ENCODE assay signal across 11 cellular contexts in the genomic region with DNA sequence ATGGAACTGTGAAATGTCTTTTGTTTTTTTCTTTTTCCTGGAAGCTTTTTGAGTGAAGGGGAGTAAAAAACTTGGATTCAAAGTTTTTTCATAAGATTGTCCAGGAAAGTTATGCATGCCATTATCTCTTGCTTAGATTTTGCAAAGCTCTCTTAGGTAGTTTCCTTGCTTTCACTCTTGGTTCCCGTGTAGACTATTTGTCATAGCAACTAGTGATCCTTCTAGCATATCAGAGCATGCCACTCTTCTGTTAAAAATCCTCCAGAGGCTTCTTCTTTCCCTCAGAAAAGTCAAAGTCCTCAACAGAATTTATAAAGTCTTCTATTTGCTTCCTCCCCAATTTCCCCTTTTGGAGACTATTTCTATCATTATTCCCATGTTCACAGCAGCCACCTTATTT. TPM values are rescaled to one million over a fixed set of nuclear protein-coding genes. Genes with fewer than 3 reads are reported as not detected.
DNase-seq lines count a peak whose midpoint lies in the region; ATAC-seq and TF ChIP-seq lines count a peak whose summit lies in the region.
"Had no signal": no experiment of that assay in that cellular context is flagged by ENCODE, and none has a peak within 500 bp of the region (broad histone marks: within the 10 kb centered on the region; RNA-seq: fewer than 3 reads in every experiment).

No MANE protein-coding gene starts in this region.

- peaks cover 9% of the 10 kb centered on the region for H3K9me3 Mint-ChIP-seq in HFFc6
- no peaks in the 10 kb centered on the region for H3K9me3 Mint-ChIP-seq in CD4-positive, alpha-beta memory T cell
- H3K9me3 Mint-ChIP-seq: stimulated activated naive CD8-positive, alpha-beta T cell treated with anti-CD3 and anti-CD28 coated beads, Interleukin-15, amount 100 ng/mL, for 72 hours had no signal

- POLR2A ChIA-PET in CD4-positive, alpha-beta memory T cell (lab: Charles Lee; ENCODE audit: partially characterized antibody): no interaction called here

- no peaks in the 10 kb centered on the region for H3K27me3 ChIP-seq in gastrocnemius medialis
- H3K27me3 ChIP-seq in CD4-positive, alpha-beta memory T cell (ENCODE audit: insufficient read depth, low read length): no peaks in the 10 kb centered on the region

- peaks cover 2% of the 10 kb centered on the region for H3K36me3 ChIP-seq in mesodermal cell (ENCODE audit: control insufficient read depth, insufficient read depth, low read length)
- H3K36me3 ChIP-seq in gastrocnemius medialis: no peaks in the 10 kb centered on the region
- H3K36me3 ChIP-seq in CD4-positive, alpha-beta memory T cell (ENCODE audit: insufficient read depth, low read length): no peaks in the 10 kb centered on the region

- intact Hi-C loops in gastrocnemius medialis (cut with DNase I; ENCODE audit: low total_unique reads): no loop called here
- intact Hi-C loops in CD4-positive, alpha-beta memory T cell (cut with micrococcal nuclease): no loop called here

- H3K27ac ChIP-seq in mesodermal cell (ENCODE audit: low read depth, low read length, severe bottlenecking) (peak overlapping the region; percentile 31), gastrocnemius medialis (no peak overlapping the region)
- no peak overlapping the region for H3K27ac ChIP-seq in CD4-positive, alpha-beta memory T cell (ENCODE audit: low read depth, low read length)
- H3K27ac ChIP-seq: skin epidermis had no signal

- peaks cover 96% of the 10 kb centered on the region for H3K4me1 Mint-ChIP-seq in HFFc6 (ENCODE audit: low read depth)
- H3K4me1 Mint-ChIP-seq in CD4-positive, alpha-beta memory T cell: peaks cover 44 to 82% (median 62%) of the 10 kb centered on the region in 4 donors

- peak overlapping the region; percentile 45 for H3K4me3 Mint-ChIP-seq in HFFc6
- no peak overlapping the region for H3K4me3 Mint-ChIP-seq in CD4-positive, alpha-beta memory T cell
- H3K4me3 Mint-ChIP-seq: stimulated activated naive CD8-positive, alpha-beta T cell treated with anti-CD3 and anti-CD28 coated beads, Interleukin-15, amount 100 ng/mL, for 72 hours had no signal

- TF ChIP-seq POLR2A in gastrocnemius medialis (IDR thresholded peaks at IDR 0.05): no peak

- ATAC-seq in GM19035 (IDR thresholded peaks at IDR 0.05; ENCODE audit: unreplicated experiment) (peak; percentile 81), HG03439 (IDR thresholded peaks at IDR 0.05; ENCODE audit: unreplicated experiment) (peak; percentile 81), gastrocnemius medialis (no peak)
- ATAC-seq: mucosa of descending colon; stimulated activated naive CD8-positive, alpha-beta T cell treated with anti-CD3 and anti-CD28 coated beads, Interleukin-15, amount 100 ng/mL, for 72 hours had no signal

- CTCF ChIA-PET in CD4-positive, alpha-beta memory T cell (lab: Charles Lee; ENCODE audit: partially characterized antibody): interaction anchor here (1.5 to 3.2 kb wide), 3 partner anchors 31 to 205 kb away, joined by 4 to 11 read pairs (median 4); no protein-coding TSS in a partner anchor

- WGBS in mesodermal cell (ENCODE audit: insufficient coverage in 2 of 2), 2 experiments: 67 to 77% methylated on average over 1 of the region's 1 CpG

- H3K27me3 Mint-ChIP-seq in HFFc6 (ENCODE audit: insufficient read depth): no peaks in the 10 kb centered on the region
- no peaks in the 10 kb centered on the region for H3K27me3 Mint-ChIP-seq in CD4-positive, alpha-beta memory T cell
- H3K27me3 Mint-ChIP-seq: stimulated activated naive CD8-positive, alpha-beta T cell treated with anti-CD3 and anti-CD28 coated beads, Interleukin-15, amount 100 ng/mL, for 72 hours had no signal

- H3K4me3 ChIP-seq in mesodermal cell (ENCODE audit: extremely low read depth, insufficient read depth, low read length, poor library complexity, severe bottlenecking) (no peak overlapping the region), gastrocnemius medialis (no peak overlapping the region)
- H3K4me3 ChIP-seq in CD4-positive, alpha-beta memory T cell (ENCODE audit: low read length in 2 of 2): no peak overlapping the region
- H3K4me3 ChIP-seq: mucosa of descending colon, skin epidermis had no signal

- DNase-seq in HFFc6: no peak
- no peak for DNase-seq in D341Med (ENCODE audit: low spot score)
- DNase-seq in gastrocnemius medialis: no peak
- no peak for DNase-seq in CD4-positive, alpha-beta memory T cell
- no peak for DNase-seq in AG08396 (ENCODE audit: low spot score)
- DNase-seq: mucosa of descending colon; stimulated activated naive CD8-positive, alpha-beta T cell treated with anti-CD3 and anti-CD28 coated beads, Interleukin-15, amount 100 ng/mL, for 72 hours had no signal

- in situ Hi-C loops in gastrocnemius medialis (cut with MboI; ENCODE audit: low sequenced_read_pairs in 4 of 4): no loop called here

- H3K36me3 Mint-ChIP-seq in HFFc6 (ENCODE audit: low read depth): peaks cover 47% of the 10 kb centered on the region
- peaks cover 11 to 15% of the 10 kb centered on the region in 2 donors for H3K36me3 Mint-ChIP-seq in CD4-positive, alpha-beta memory T cell

- H3K9me3 ChIP-seq in mesodermal cell (ENCODE audit: control insufficient read depth, low read length) (no peaks in the 10 kb centered on the region), gastrocnemius medialis (no peaks in the 10 kb centered on the region)
- no peaks in the 10 kb centered on the region for H3K9me3 ChIP-seq in CD4-positive, alpha-beta memory T cell (ENCODE audit: control insufficient read depth in 1 of 2, low read length in 2 of 2)
- H3K9me3 ChIP-seq: mucosa of descending colon had no signal

- H3K27ac Mint-ChIP-seq in HFFc6: peak overlapping the region; percentile 82
- peak overlapping the region in 1 of 7 donors; percentile 57 for H3K27ac Mint-ChIP-seq in CD4-positive, alpha-beta memory T cell

- H3K4me1 ChIP-seq in mesodermal cell (ENCODE audit: control insufficient read depth, insufficient read depth, low read length, poor library complexity, severe bottlenecking): peaks cover 5% of the 10 kb centered on the region
- H3K4me1 ChIP-seq in gastrocnemius medialis: peaks cover 14 to 48% of the 10 kb centered on the region in 2 donors
- H3K4me1 ChIP-seq in CD4-positive, alpha-beta memory T cell (ENCODE audit: insufficient read depth, low read length): peaks cover 13% of the 10 kb centered on the region

- TF ChIP-seq CTCF in HFFc6 (IDR thresholded peaks at IDR 0.05): no peak
- no peak for TF ChIP-seq CTCF in gastrocnemius medialis (IDR thresholded peaks at IDR 0.05 in 4 of 5, conservative IDR thresholded peaks at IDR 0.05 in 1 of 5)

RNA-seq across cellular contexts. Expression of gene GTF2E1, which starts 21.1 kb away (rescaled TPM):
- 10 to 100 TPM; 28.6 to 35.7 (median 29.9) TPM for total RNA-seq in HFFc6 (2021; fragmentation: NEBNext Ultra II Directional; extraction: Animal tissue kit (Norgen Biotek cat#: 25700))
- polyA plus RNA-seq in mesodermal cell (2013, experiment 1 of 2): 25.4 TPM
- polyA plus RNA-seq in mesodermal cell (2013, experiment 2 of 2): 25.1 TPM
- total RNA-seq in gastrocnemius medialis: 10 to 100 TPM in 3 of 4 donors, 1 to 10 TPM in 1; 7.3 to 23.8 (median 19.3) TPM
- total RNA-seq in CD4-positive, alpha-beta memory T cell: 10 to 100 TPM; 30.0 to 30.2 TPM
- 10 to 100 TPM; 15.3 to 16.1 TPM for polyA plus RNA-seq in CD4-positive, alpha-beta memory T cell

RNA-seq across cellular contexts. Expression of gene RABL3, which starts 21.3 kb away (rescaled TPM):
- total RNA-seq in HFFc6 (2021; fragmentation: NEBNext Ultra II Directional; extraction: Animal tissue kit (Norgen Biotek cat#: 25700)): 10 to 100 TPM; 32.0 to 39.4 (median 36.9) TPM
- 11.6 TPM for polyA plus RNA-seq in mesodermal cell (2013, experiment 1 of 2)
- 11.8 TPM for polyA plus RNA-seq in mesodermal cell (2013, experiment 2 of 2)
- total RNA-seq in gastrocnemius medialis: 10 to 100 TPM; 20.0 to 46.8 (median 30.4) TPM
- 10 to 100 TPM; 31.9 to 33.0 TPM for total RNA-seq in CD4-positive, alpha-beta memory T cell
- 10 to 100 TPM; 34.7 to 37.4 TPM for polyA plus RNA-seq in CD4-positive, alpha-beta memory T cell

Comparison
In these comparisons a context has a peak if more than half of its experiments do, and no peak if none do; other contexts are left out.
1. ATAC-seq: peak in GM19035 (single experiment) and HG03439 (single experiment); none in gastrocnemius medialis (0 of 2).